ENCODE assay signal across 8 cellular contexts in genomic region chr9:110742741-110743371, GRCh38.
DNase-seq lines count a peak whose midpoint lies in the region; ATAC-seq, FAIRE-seq and TF ChIP-seq lines count a peak whose summit lies in the region.

No MANE protein-coding gene starts in this region.

- H2AFZ ChIP-seq in H1 (ENCODE audit: low read length) = peak overlapping the region; percentile 69

- H3K9me3 ChIP-seq in H1 (ENCODE audit: insufficient read depth in 2 of 2, low read depth in 1 of 2, low read length in 1 of 2) (no peaks in the 10 kb centered on the region), mesodermal cell (ENCODE audit: control insufficient read depth, low read length) (no peaks in the 10 kb centered on the region), upper lobe of right lung (no peaks in the 10 kb centered on the region)

- POLR2A ChIA-PET in H1 (lab: Charles Lee; ENCODE audit: partially characterized antibody) = no interaction called here
- POLR2A ChIA-PET in activated CD8-positive, alpha-beta T cell treated with anti-CD3 and anti-CD28 coated beads for 36 hours (lab: Charles Lee) = no interaction called here

- peak; percentile 57 for FAIRE-seq in H1 (lab: Jason Lieb, UNC)

- no peak overlapping the region for H4K8ac ChIP-seq in H1 (ENCODE audit: extremely low read depth, insufficient read depth, low read length)

- no peak overlapping the region for H2BK120ac ChIP-seq in H1 (replicated peaks; ENCODE audit: low read depth, low read length)

- no peak overlapping the region for H2BK12ac ChIP-seq in H1 (ENCODE audit: low read depth, low read length)

- H3K27me3 Mint-ChIP-seq in activated CD8-positive, alpha-beta T cell treated with anti-CD3 and anti-CD28 coated beads for 36 hours = no peaks in the 10 kb centered on the region

- peak overlapping the region in 1 of 2 experiments; percentile 25; a peak in 1 of 4 replicates for H3K4me2 ChIP-seq in H1 (ENCODE audit: insufficient read depth in 1 of 2, low read depth in 2 of 2, low read length in 2 of 2)

- no peak for TF ChIP-seq EP300 in H1 (IDR thresholded peaks at IDR 0.05; ENCODE audit: borderline replicate concordance in 1 of 2, low read depth in 2 of 2, low read length in 2 of 2)

- no peaks in the 10 kb centered on the region for H3K36me3 ChIP-seq in H1 (ENCODE audit: control insufficient read depth in 2 of 4, insufficient read depth in 4 of 4, low read length in 3 of 4)
- no peaks in the 10 kb centered on the region for H3K36me3 ChIP-seq in mesodermal cell (ENCODE audit: control insufficient read depth, insufficient read depth, low read length)
- H3K36me3 ChIP-seq in upper lobe of right lung = no peaks in the 10 kb centered on the region

- H3K56ac ChIP-seq in H1 (replicated peaks; ENCODE audit: insufficient read length, low read depth, low read length) = no peak overlapping the region

- H3K23ac ChIP-seq in H1 (ENCODE audit: insufficient read length) = no peak overlapping the region

- H3K36me3 Mint-ChIP-seq in activated CD8-positive, alpha-beta T cell treated with anti-CD3 and anti-CD28 coated beads for 36 hours (ENCODE audit: low read depth) = no peaks in the 10 kb centered on the region

- H4K91ac ChIP-seq in H1 (replicated peaks; ENCODE audit: insufficient read length, low read length) = no peak overlapping the region

- no peaks in the 10 kb centered on the region for H3K9me3 Mint-ChIP-seq in activated CD8-positive, alpha-beta T cell treated with anti-CD3 and anti-CD28 coated beads for 36 hours

- H3K18ac ChIP-seq in H1 (ENCODE audit: extremely low read depth, low read length) = peak overlapping the region; percentile 34; the same call in 1 of the 2 replicates

- no peak overlapping the region for H2BK20ac ChIP-seq in H1 (ENCODE audit: low read length)

- WGBS in H1 (ENCODE audit: extremely low coverage in 1 of 2, insufficient coverage in 1 of 2, insufficient read length in 1 of 2, insufficient replicate concordance in 2 of 2, low coverage in 1 of 2, low lambda C conversion rate in 2 of 2, missing lambda C conversion rate in 1 of 2), 2 experiments = 70% methylated on average over 8 of the region's 8 CpGs; no CpG with 5 or more reads in 1 of the 2 experiments
- 56 to 74% methylated on average over 5 to 7 of the region's 8 CpGs for WGBS in mesodermal cell (ENCODE audit: insufficient coverage in 2 of 2), 2 experiments

- H3K27ac ChIP-seq in H1 (ENCODE audit: low read depth, low read length) = 0 out of 2 replicates have a peak overlapping the region, but pooled peaks have one; percentile 10
- H3K27ac ChIP-seq in mesodermal cell (ENCODE audit: low read depth, low read length, severe bottlenecking) = peak overlapping the region; percentile 30
- peak overlapping the region; percentile 7 for H3K27ac ChIP-seq in upper lobe of right lung

- no peaks in the 10 kb centered on the region for H3K79me1 ChIP-seq in H1 (ENCODE audit: low read depth, low read length)

- no peak for TF ChIP-seq CTCF in H1 (IDR thresholded peaks at IDR 0.05; ENCODE audit: control extremely low read depth in 1 of 3, insufficient read depth in 1 of 3, low read depth in 1 of 3, low read length in 3 of 3)
- TF ChIP-seq CTCF in upper lobe of right lung (IDR thresholded peaks at IDR 0.05) = no peak
- no peak for TF ChIP-seq CTCF in activated CD8-positive, alpha-beta T cell treated with anti-CD3 and anti-CD28 coated beads for 36 hours (IDR thresholded peaks at IDR 0.05)

- no peak overlapping the region for H3K4ac ChIP-seq in H1 (replicated peaks; ENCODE audit: insufficient read length, low read depth, low read length)

- TF ChIP-seq RAD21 in H1 (IDR thresholded peaks at IDR 0.05 in 1 of 2, conservative IDR thresholded peaks at IDR 0.05 in 1 of 2; ENCODE audit: low read depth in 2 of 2, low read length in 2 of 2) = no peak

- H3K23me2 ChIP-seq in H1 (ENCODE audit: low read depth, low read length) = no peaks in the 10 kb centered on the region; the same call in 1 of the 2 replicates

- CTCF ChIA-PET in H1 (lab: Charles Lee; ENCODE audit: partially characterized antibody) = no interaction called here
- CTCF ChIA-PET in activated CD8-positive, alpha-beta T cell treated with anti-CD3 and anti-CD28 coated beads for 36 hours (lab: Charles Lee) = no interaction called here

- H3K79me2 ChIP-seq in H1 (ENCODE audit: control insufficient read depth in 1 of 2, insufficient read depth in 2 of 2, low read length in 2 of 2) = no peaks in the 10 kb centered on the region

- H3K14ac ChIP-seq in H1 (ENCODE audit: insufficient read length) = no peak overlapping the region

- H3K9ac ChIP-seq in H1 (replicated peaks in 1 of 4; ENCODE audit: extremely low read depth in 1 of 4, low read depth in 3 of 4, low read length in 3 of 4) = no peak overlapping the region

- no peak overlapping the region for H4K5ac ChIP-seq in H1 (ENCODE audit: insufficient read length, low read depth, low read length)

- no peak overlapping the region for H3K4me3 Mint-ChIP-seq in activated CD8-positive, alpha-beta T cell treated with anti-CD3 and anti-CD28 coated beads for 36 hours

- 0 out of 2 replicates have a peak overlapping the region, but pooled peaks have one; percentile 46 for H2BK15ac ChIP-seq in H1 (ENCODE audit: low read length)

- TF ChIP-seq POLR2A in H1 (IDR thresholded peaks at IDR 0.05; ENCODE audit: control extremely low read depth in 1 of 2, low read depth in 2 of 2, low read length in 2 of 2) = no peak

- no peak overlapping the region for H3K4me3 ChIP-seq in H1 (ENCODE audit: extremely low read depth in 1 of 4, insufficient read depth in 2 of 4, low read depth in 3 of 4, low read length in 4 of 4)
- H3K4me3 ChIP-seq in mesodermal cell (ENCODE audit: extremely low read depth, insufficient read depth, low read length, poor library complexity, severe bottlenecking) = no peak overlapping the region
- H3K4me3 ChIP-seq in upper lobe of right lung = no peak overlapping the region

- H4K20me1 ChIP-seq in H1 (replicated peaks in 1 of 2; ENCODE audit: control insufficient read depth in 1 of 2, insufficient read depth in 2 of 2, low read length in 2 of 2) = no peaks in the 10 kb centered on the region

- H2AK5ac ChIP-seq in H1 (ENCODE audit: low read depth, low read length) = no peak overlapping the region

- no peak overlapping the region for H3K27ac Mint-ChIP-seq in activated CD8-positive, alpha-beta T cell treated with anti-CD3 and anti-CD28 coated beads for 36 hours

- H2BK5ac ChIP-seq in H1 (ENCODE audit: low read depth, low read length) = no peak overlapping the region

- H3K4me1 Mint-ChIP-seq in activated CD8-positive, alpha-beta T cell treated with anti-CD3 and anti-CD28 coated beads for 36 hours (ENCODE audit: low read depth) = no peaks in the 10 kb centered on the region

- H3K27me3 ChIP-seq in H1 (replicated peaks in 1 of 4; ENCODE audit: control insufficient read depth in 3 of 4, extremely low read depth in 1 of 4, insufficient read depth in 3 of 4, low read length in 3 of 4) (no peaks in the 10 kb centered on the region), upper lobe of right lung (no peaks in the 10 kb centered on the region)

- ATAC-seq in upper lobe of right lung = no peak
- no peak for ATAC-seq in activated CD8-positive, alpha-beta T cell treated with anti-CD3 and anti-CD28 coated beads for 36 hours

- peak; percentile 39 for DNase-seq in NCI-H2196 (lab: John Stamatoyannopoulos, UW; ENCODE audit: unreplicated experiment)
- no peak for DNase-seq in NCI-H2196 treated with DMSO at 0.1 percent for 48 hours (lab: John Stamatoyannopoulos, UW; ENCODE audit: unreplicated experiment)
- peak in 1 of 2 experiments; percentile 7 for DNase-seq in H1 (ENCODE audit: low read depth in 1 of 2, low spot score in 2 of 2)
- DNase-seq in upper lobe of right lung = no peak
- DNase-seq in NCI-H446 treated with DMSO at 0.1 percent for 48 hours (lab: John Stamatoyannopoulos, UW) = no peak
- DNase-seq in cortex of kidney (lab: John Stamatoyannopoulos, UW) = no peak
- no peak for DNase-seq in activated CD8-positive, alpha-beta T cell treated with anti-CD3 and anti-CD28 coated beads for 36 hours

- intact Hi-C loops in upper lobe of right lung (cut with DNase I) = loop anchor here (10.0 kb wide), 1 partner anchor 62 kb away; no protein-coding TSS in a partner anchor
- intact Hi-C loops in activated CD8-positive, alpha-beta T cell treated with anti-CD3 and anti-CD28 coated beads for 36 hours (cut with micrococcal nuclease) = no loop called here

- peaks cover 0 to 6% (median 4%) of the 10 kb centered on the region in 4 experiments; a peak in 3 of 7 replicates for H3K4me1 ChIP-seq in H1 (replicated peaks in 1 of 4; ENCODE audit: control insufficient read depth in 3 of 4, insufficient read depth in 4 of 4, low read length in 3 of 4)
- peaks cover 11% of the 10 kb centered on the region for H3K4me1 ChIP-seq in mesodermal cell (ENCODE audit: control insufficient read depth, insufficient read depth, low read length, poor library complexity, severe bottlenecking)
- H3K4me1 ChIP-seq in upper lobe of right lung = peaks cover 3% of the 10 kb centered on the region

TF ChIP-seq in H1, 55 proteins besides CTCF, POLR2A, EP300 and RAD21 (continues in another document):
- TF ChIP-seq ASH2L (IDR thresholded peaks at IDR 0.05; ENCODE audit: low read length) = peak; percentile 49
